8 cellular contexts compared by ENCODE assay signal in the genomic region with DNA sequence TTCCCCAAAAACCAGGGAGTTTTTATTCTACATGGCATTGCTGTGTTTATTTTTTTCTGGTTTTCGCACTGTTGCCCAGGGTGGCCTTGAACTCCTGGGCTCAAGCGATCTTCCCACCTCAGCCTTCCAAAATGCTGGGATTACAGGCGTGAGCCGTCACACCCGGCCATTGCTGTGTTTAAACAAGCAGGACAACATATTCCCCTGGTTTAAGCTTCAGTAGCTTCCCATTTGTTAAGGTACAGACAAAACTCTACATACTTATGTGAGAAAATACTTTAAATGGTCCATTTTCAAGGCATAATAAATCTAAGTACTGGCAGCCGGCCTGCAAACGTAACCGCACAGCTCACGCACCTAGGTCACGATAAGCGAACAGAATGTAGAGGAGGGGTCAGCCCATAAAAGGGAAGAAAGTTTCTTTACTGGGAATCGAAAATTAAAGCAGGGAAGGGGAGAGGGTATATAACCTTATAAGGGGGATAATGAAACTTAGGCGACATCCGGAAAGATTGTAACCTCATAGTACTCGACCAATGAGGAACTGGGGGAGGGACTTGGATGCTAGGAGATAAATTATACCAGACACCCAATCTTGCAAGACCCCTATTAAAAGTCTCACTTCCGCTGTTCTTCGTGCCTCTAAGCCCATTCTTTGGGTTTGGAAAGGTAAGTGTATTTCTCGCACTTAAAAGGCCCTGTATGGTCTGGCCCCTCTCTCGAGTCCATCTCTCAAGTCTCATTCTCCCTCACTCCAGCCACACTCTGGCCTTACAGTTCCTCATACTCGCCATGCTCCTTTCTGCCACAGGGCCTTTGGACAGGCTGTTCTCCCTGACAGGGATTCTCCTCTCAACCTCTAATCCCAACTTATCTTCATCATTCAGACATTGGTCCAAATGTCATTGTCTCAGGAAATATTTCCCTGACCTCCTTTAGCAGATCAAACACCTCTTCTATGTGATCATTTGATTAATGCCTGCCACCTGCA. TPM values are rescaled to one million over a fixed set of nuclear protein-coding genes. Genes with fewer than 3 reads are reported as not detected.
A peak's percentile ranks its signal among the peaks of the same experiment; 100 is the strongest.
DNase-seq lines count a peak whose midpoint lies in the region; ATAC-seq, FAIRE-seq and TF ChIP-seq lines count a peak whose summit lies in the region.

No MANE protein-coding gene starts in this region.

- H3K9ac ChIP-seq in keratinocyte (ENCODE audit: control insufficient read depth, extremely low read depth, insufficient read depth, low read length), result peak overlapping the region; percentile 73

- no peaks in the 10 kb centered on the region for H3K79me2 ChIP-seq in keratinocyte (ENCODE audit: control insufficient read depth, insufficient read depth, low read length)

- H3K9me3 Mint-ChIP-seq in activated CD4-positive, alpha-beta T cell treated with anti-CD3 and anti-CD28 coated beads, Interleukin-2, amount 10 ng/mL, durations not matched to agents 7 days and 5 days, result no peaks in the 10 kb centered on the region
- H3K9me3 Mint-ChIP-seq in activated naive CD8-positive, alpha-beta T cell treated with anti-CD3 and anti-CD28 coated beads for 36 hours, result no peaks in the 10 kb centered on the region

- intact Hi-C loops in testis (cut with DNase I; ENCODE audit: low total_unique reads), result no loop called here

- dilution Hi-C loops in keratinocyte (cut with MboI; ENCODE audit: extremely low pct_ligation_motif_present, low sequenced_read_pairs), result no loop called here

- peak overlapping the region; percentile 78 for H3K4me2 ChIP-seq in keratinocyte (ENCODE audit: control insufficient read depth, extremely low read depth, insufficient read depth, low read depth, low read length)

- peaks cover 12% of the 10 kb centered on the region for H3K4me1 Mint-ChIP-seq in activated CD4-positive, alpha-beta T cell treated with anti-CD3 and anti-CD28 coated beads, Interleukin-2, amount 10 ng/mL, durations not matched to agents 7 days and 5 days
- H3K4me1 Mint-ChIP-seq in activated naive CD8-positive, alpha-beta T cell treated with anti-CD3 and anti-CD28 coated beads for 36 hours, result peaks cover 4% of the 10 kb centered on the region

- H3K4me3 ChIP-seq in keratinocyte (ENCODE audit: control insufficient read depth in 2 of 3, extremely low read depth in 1 of 3, insufficient read depth in 2 of 3, low read depth in 1 of 3, low read length in 3 of 3) (peak overlapping the region; percentile 28 to 56 (median 33)), testis (peak overlapping the region; percentile 52 to 56)

- no peaks in the 10 kb centered on the region for H4K20me1 ChIP-seq in keratinocyte (ENCODE audit: control insufficient read depth, extremely low read depth, insufficient read depth, low read length)

- H3K9me3 ChIP-seq in keratinocyte (ENCODE audit: control insufficient read depth, low read depth, low read length), result no peaks in the 10 kb centered on the region
- H3K9me3 ChIP-seq in testis, result no peaks in the 10 kb centered on the region

- peak overlapping the region; percentile 43 for H3K27ac Mint-ChIP-seq in activated CD4-positive, alpha-beta T cell treated with anti-CD3 and anti-CD28 coated beads, Interleukin-2, amount 10 ng/mL, durations not matched to agents 7 days and 5 days
- H3K27ac Mint-ChIP-seq in activated naive CD8-positive, alpha-beta T cell treated with anti-CD3 and anti-CD28 coated beads for 36 hours, result no peak overlapping the region

- H3K4me3 Mint-ChIP-seq in activated CD4-positive, alpha-beta T cell treated with anti-CD3 and anti-CD28 coated beads, Interleukin-2, amount 10 ng/mL, durations not matched to agents 7 days and 5 days, result no peak overlapping the region
- peak overlapping the region; percentile 1 for H3K4me3 Mint-ChIP-seq in activated naive CD8-positive, alpha-beta T cell treated with anti-CD3 and anti-CD28 coated beads for 36 hours

- H3K36me3 Mint-ChIP-seq in activated CD4-positive, alpha-beta T cell treated with anti-CD3 and anti-CD28 coated beads, Interleukin-2, amount 10 ng/mL, durations not matched to agents 7 days and 5 days (ENCODE audit: low read depth), result no peaks in the 10 kb centered on the region
- H3K36me3 Mint-ChIP-seq in activated naive CD8-positive, alpha-beta T cell treated with anti-CD3 and anti-CD28 coated beads for 36 hours, result no peaks in the 10 kb centered on the region

- no peaks in the 10 kb centered on the region for H3K27me3 Mint-ChIP-seq in activated CD4-positive, alpha-beta T cell treated with anti-CD3 and anti-CD28 coated beads, Interleukin-2, amount 10 ng/mL, durations not matched to agents 7 days and 5 days
- no peaks in the 10 kb centered on the region for H3K27me3 Mint-ChIP-seq in activated naive CD8-positive, alpha-beta T cell treated with anti-CD3 and anti-CD28 coated beads for 36 hours

- no peak for TF ChIP-seq POLR2A in testis (IDR thresholded peaks at IDR 0.05)

- CTCF ChIA-PET in activated CD4-positive, alpha-beta T cell treated with anti-CD3 and anti-CD28 coated beads, Interleukin-2, amount 10 ng/mL, durations not matched to agents 7 days and 5 days (lab: Charles Lee), result interaction anchor here (0.6 to 2.1 kb wide), 10 partner anchors 10 to 296 kb away, joined by 3 to 8 read pairs (median 3); no protein-coding TSS in a partner anchor

- WGBS in testis, 2 donors, result 34 to 45% methylated on average over 20 of the region's 20 CpGs

- no peaks in the 10 kb centered on the region for H3K36me3 ChIP-seq in keratinocyte (ENCODE audit: control insufficient read depth in 2 of 2, extremely low read depth in 1 of 2, insufficient read depth in 2 of 2, low read length in 2 of 2)
- H3K36me3 ChIP-seq in testis (ENCODE audit: low read depth, missing control alignments), result no peaks in the 10 kb centered on the region

- H3K27me3 ChIP-seq in keratinocyte (ENCODE audit: control insufficient read depth, extremely low read depth, insufficient read depth, low read length) (no peaks in the 10 kb centered on the region), testis (no peaks in the 10 kb centered on the region)

- ATAC-seq in GM21723 (IDR thresholded peaks at IDR 0.05; ENCODE audit: unreplicated experiment) (no peak), HG02678 (IDR thresholded peaks at IDR 0.05; ENCODE audit: unreplicated experiment) (no peak)

- no peak for TF ChIP-seq CTCF in keratinocyte (optimal IDR thresholded peaks at IDR 0.05 in 1 of 3, IDR thresholded peaks at IDR 0.05 in 1 of 3, conservative IDR thresholded peaks at IDR 0.05 in 1 of 3; ENCODE audit: extremely low read depth in 1 of 3, insufficient read depth in 2 of 3, low read length in 3 of 3)
- TF ChIP-seq CTCF in testis (IDR thresholded peaks at IDR 0.05), result no peak

- H2AFZ ChIP-seq in keratinocyte (ENCODE audit: control insufficient read depth, low read length), result peak overlapping the region; percentile 72

- DNase-seq in activated CD4-positive, alpha-beta T cell treated with anti-CD3 and anti-CD28 coated beads, Interleukin-2, amount 10 ng/mL, durations not matched to agents 7 days and 5 days, result no peak
- no peak for DNase-seq in activated CD4-positive, alpha-beta T cell treated with anti-CD3 and anti-CD28 coated beads, Interleukin-2, amount 50 U/mL, for 1 hour
- DNase-seq in activated naive CD8-positive, alpha-beta T cell treated with anti-CD3 and anti-CD28 coated beads for 36 hours, result no peak
- DNase-seq in keratinocyte (ENCODE audit: low read depth, low spot score), result no peak
- DNase-seq in testis, result peak; percentile 24
- DNase-seq in HT-29 (ENCODE audit: low spot score), result no peak

- H3K9me1 ChIP-seq in keratinocyte (ENCODE audit: control insufficient read depth, extremely low read depth, insufficient read depth, low read length), result no peaks in the 10 kb centered on the region

- FAIRE-seq in keratinocyte (lab: Jason Lieb, UNC), result no peak

- H3K4me1 ChIP-seq in keratinocyte (ENCODE audit: control insufficient read depth, extremely low read depth, insufficient read depth, low read length) (peaks cover 6% of the 10 kb centered on the region), testis (peaks cover 4% of the 10 kb centered on the region)

- POLR2A ChIA-PET in activated CD4-positive, alpha-beta T cell treated with anti-CD3 and anti-CD28 coated beads, Interleukin-2, amount 10 ng/mL, durations not matched to agents 7 days and 5 days (lab: Charles Lee), result interaction anchor here (0.6 to 2.3 kb wide), 21 partner anchors 7 to 474 kb away, joined by 3 to 33 read pairs (median 4); a partner anchor contains a TSS

- H3K27ac ChIP-seq in keratinocyte (ENCODE audit: control insufficient read depth, insufficient read depth, low read length) (peak overlapping the region; percentile 97), testis (peak overlapping the region; percentile 68 to 80)

RNA-seq across cellular contexts. Expression of a gene that starts 59.2 kb away (rescaled TPM):
- under 1 TPM; 0.27 to 0.50 TPM for total RNA-seq in activated CD4-positive, alpha-beta T cell treated with anti-CD3 and anti-CD28 coated beads, Interleukin-2, amount 10 ng/mL, durations not matched to agents 7 days and 5 days
- under 1 TPM; 0.10 to 0.14 TPM for total RNA-seq in activated naive CD8-positive, alpha-beta T cell treated with anti-CD3 and anti-CD28 coated beads for 36 hours
- polyA plus RNA-seq in keratinocyte, result 0.03 to 0.27 TPM (median 0.16 TPM) in 3 replicates
- polyA plus RNA-seq in keratinocyte (2011; ENCODE audit: low read depth), result 0.21 TPM
- polyA plus RNA-seq in keratinocyte (2011; cell fraction: cytosol; rRNA removed), result 0.05 TPM in 2 replicates
- 0.22 and 0.25 TPM in 2 replicates for polyA plus RNA-seq in keratinocyte (2011; cell fraction: nucleus; rRNA removed)
- polyA plus RNA-seq in keratinocyte (2012; ENCODE audit: low replicate concordance), result 0.07 and 0.17 TPM in 2 replicates
- polyA minus RNA-seq in keratinocyte, result 0.06 TPM in 1 of 3 replicates, not detected in the others
- not detected for polyA minus RNA-seq in keratinocyte (2011; cell fraction: cytosol; rRNA and poly(A)+ RNA removed)
- polyA minus RNA-seq in keratinocyte (2011; cell fraction: nucleus; rRNA and poly(A)+ RNA removed), result 0.11 TPM in 1 of 2 replicates, not detected in the other
- total RNA-seq in testis, result 10 to 100 TPM; 27.7 to 37.2 TPM
- polyA plus RNA-seq in testis (ENCODE audit: insufficient read depth, low read depth, low replicate concordance), result 96.5 TPM
- total RNA-seq in HT-29 (2014; rRNA removed; shearing (Covaris generic)), result 0.03 TPM in 1 of 2 replicates, not detected in the other

RNA-seq across cellular contexts. Expression of a gene that starts 59.8 kb away (rescaled TPM):
- total RNA-seq in activated CD4-positive, alpha-beta T cell treated with anti-CD3 and anti-CD28 coated beads, Interleukin-2, amount 10 ng/mL, durations not matched to agents 7 days and 5 days, result 10 to 100 TPM; 62.7 to 65.8 TPM
- 10 to 100 TPM; 77.3 to 86.7 TPM for total RNA-seq in activated naive CD8-positive, alpha-beta T cell treated with anti-CD3 and anti-CD28 coated beads for 36 hours
- polyA plus RNA-seq in keratinocyte (19.4 to 41.8 TPM (median 21.3 TPM) in 3 replicates), testis (ENCODE audit: insufficient read depth, low read depth, low replicate concordance) (53.5 TPM)
- polyA plus RNA-seq in keratinocyte (2011; ENCODE audit: low read depth), result 5.8 TPM
- polyA plus RNA-seq in keratinocyte (2011; cell fraction: cytosol; rRNA removed), result 20.1 and 43.0 TPM in 2 replicates
- polyA plus RNA-seq in keratinocyte (2011; cell fraction: nucleus; rRNA removed), result 14.6 and 19.4 TPM in 2 replicates
- 14.5 and 22.8 TPM in 2 replicates for polyA plus RNA-seq in keratinocyte (2012; ENCODE audit: low replicate concordance)
- polyA minus RNA-seq in keratinocyte, result 8.2 to 34.9 TPM (median 11.5 TPM) in 3 replicates
- 9.4 TPM for polyA minus RNA-seq in keratinocyte (2011; cell fraction: cytosol; rRNA and poly(A)+ RNA removed)
- polyA minus RNA-seq in keratinocyte (2011; cell fraction: nucleus; rRNA and poly(A)+ RNA removed), result 3.0 and 5.6 TPM in 2 replicates
- total RNA-seq in testis, result 10 to 100 TPM; 44.5 to 63.4 TPM
- total RNA-seq in HT-29 (2014; rRNA removed; shearing (Covaris generic)), result 13.0 and 13.4 TPM in 2 replicates

Comparison
In these comparisons a context has a peak if more than half of its experiments do, and no peak if none do; other contexts are left out.
1. RNA of a gene that starts 59.2 kb away (total RNA-seq): 27.7 to 37.2 TPM in testis; 0.27 to 0.50 TPM in activated CD4-positive, alpha-beta T cell treated with anti-CD3 and anti-CD28 coated beads, Interleukin-2, amount 10 ng/mL, durations not matched to agents 7 days and 5 days, 0.10 to 0.14 TPM in activated naive CD8-positive, alpha-beta T cell treated with anti-CD3 and anti-CD28 coated beads for 36 hours and 0.03 TPM in HT-29; every median in the first group is over 10 times any median in the second.